In genomic region chr18:48540329-48541025, GRCh38 we compare ENCODE assay signal across 8 cellular contexts. TPM values are rescaled to one million over a fixed set of nuclear protein-coding genes. Genes with fewer than 3 reads are reported as not detected.
DNase-seq lines count a peak whose midpoint lies in the region; ATAC-seq and TF ChIP-seq lines count a peak whose summit lies in the region.

No MANE protein-coding gene starts in this region.

- ATAC-seq in HG03442 (IDR thresholded peaks at IDR 0.05; ENCODE audit: unreplicated experiment) (peak; percentile 35), omental fat pad (ENCODE audit: low FRiP score) (peak; percentile 51)

- H3K9me3 ChIP-seq in SJCRH30 (replicated peaks) (no peaks in the 10 kb centered on the region), cardiac muscle cell (ENCODE audit: low read depth) (no peaks in the 10 kb centered on the region)

- H3K4me3 ChIP-seq in SJCRH30 (peak overlapping the region; percentile 76), cardiac muscle cell (peak overlapping the region; percentile 54)

- DNase-seq in SKM-1 treated with dmso at 0.1 percent for 144 hours (lab: John Stamatoyannopoulos, UW; ENCODE audit: unreplicated experiment) (peak; percentile 54), SKM-1 (lab: John Stamatoyannopoulos, UW; ENCODE audit: unreplicated experiment) (no peak), SJCRH30 (peak; percentile 66 to 68), cardiac muscle cell (ENCODE audit: low read depth in 1 of 2, low spot score in 1 of 2) (peak; percentile 64 to 73), omental fat pad (ENCODE audit: low spot score) (peak; percentile 37), NCI-H1694 (lab: John Stamatoyannopoulos, UW) (no peak)
- peak; percentile 15 for DNase-seq in activated naive CD8-positive, alpha-beta T cell treated with anti-CD3 and anti-CD28 coated beads, Interleukin-2, amount 50 U/mL, for 16 hours (ENCODE audit: low read depth, low spot score)

- H3K27ac ChIP-seq in SJCRH30 (peak overlapping the region; percentile 81), cardiac muscle cell (peak overlapping the region; percentile 76)

- TF ChIP-seq CTCF in cardiac muscle cell (IDR thresholded peaks at IDR 0.05; ENCODE audit: low read depth, low read length) (peak; percentile 16), omental fat pad (IDR thresholded peaks at IDR 0.05) (no peak)

- H3K36me3 ChIP-seq in SJCRH30: no peaks in the 10 kb centered on the region
- H3K36me3 ChIP-seq in cardiac muscle cell: no peaks in the 10 kb centered on the region

- H3K4me1 ChIP-seq in SJCRH30: peaks cover 8% of the 10 kb centered on the region; the same call in 1 of the 2 replicates
- H3K4me1 ChIP-seq in cardiac muscle cell (ENCODE audit: low read depth): peaks cover 5% of the 10 kb centered on the region

- H3K27me3 ChIP-seq in SJCRH30: no peaks in the 10 kb centered on the region
- no peaks in the 10 kb centered on the region for H3K27me3 ChIP-seq in cardiac muscle cell

RNA-seq across cellular contexts. Expression of gene CTIF, which starts 1.6 kb away (rescaled TPM):
- total RNA-seq in SJCRH30 (2014; rRNA removed; shearing (Covaris generic)): 13.6 and 14.6 TPM in 2 replicates
- total RNA-seq in cardiac muscle cell (22.0 and 24.4 TPM in 2 replicates), omental fat pad (10 to 100 TPM; 57.5 to 94.0 (median 72.4) TPM)
- polyA plus RNA-seq in cardiac muscle cell: 13.2 and 16.5 TPM in 2 replicates

Comparison
In these comparisons a context has a peak if more than half of its experiments do, and no peak if none do; other contexts are left out.
1. DNase-seq: peak in SKM-1 treated with dmso at 0.1 percent for 144 hours (single experiment), SJCRH30 (2 of 2), activated naive CD8-positive, alpha-beta T cell treated with anti-CD3 and anti-CD28 coated beads, Interleukin-2, amount 50 U/mL, for 16 hours (single experiment), cardiac muscle cell (2 of 2) and omental fat pad (single experiment); none in SKM-1 (single experiment) and NCI-H1694 (single experiment).